In the genomic region with DNA sequence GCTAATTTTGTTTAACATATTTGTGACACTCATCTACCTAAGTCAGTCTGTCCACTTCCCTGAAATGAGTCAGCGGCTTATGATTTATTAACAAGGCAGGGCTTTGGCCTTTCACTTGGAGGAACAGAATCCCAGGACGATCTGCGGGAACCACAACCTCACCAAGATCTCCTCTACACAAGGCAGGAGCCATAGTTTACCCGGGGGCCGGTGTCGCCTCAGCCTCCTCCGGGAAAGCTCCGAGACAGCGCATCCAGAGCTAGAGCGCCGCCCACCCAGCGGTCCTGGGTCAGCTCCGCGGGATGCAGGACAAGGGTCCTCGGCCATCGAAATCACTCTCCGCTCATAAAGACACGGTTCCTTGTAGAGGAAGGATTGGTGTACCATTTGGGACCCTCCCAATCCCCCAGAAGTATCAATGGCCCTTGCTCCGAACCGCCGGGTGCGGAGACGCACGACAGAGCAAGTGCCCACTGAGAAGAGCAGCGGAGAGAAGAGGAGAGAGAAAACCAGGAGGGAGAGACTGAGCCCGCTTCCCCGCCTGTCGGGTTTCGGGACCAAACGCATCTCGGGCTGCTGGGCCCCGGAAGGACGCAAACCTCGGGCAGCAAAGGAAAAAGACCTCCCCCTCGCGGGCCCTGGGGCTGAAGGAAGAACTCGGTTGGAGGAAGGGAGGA, we compare ENCODE assay signal across 8 cellular contexts. TPM values are rescaled to one million over a fixed set of nuclear protein-coding genes. Genes with fewer than 3 reads are reported as not detected.
DNase-seq lines count a peak whose midpoint lies in the region; ATAC-seq and TF ChIP-seq lines count a peak whose summit lies in the region.

No MANE protein-coding gene starts in this region.

- peak overlapping the region; percentile 54 for H3K4me3 ChIP-seq in fibroblast of villous mesenchyme (ENCODE audit: low read depth, low read length)

- DNase-seq in MV-4-11 (lab: John Stamatoyannopoulos, UW) (peak; percentile 39), fibroblast of villous mesenchyme (ENCODE audit: low read depth) (peak; percentile 63), pons (ENCODE audit: low spot score) (peak; percentile 30), D341Med (ENCODE audit: low spot score) (no peak), OCI-M1 (lab: John Stamatoyannopoulos, UW) (no peak), NCI-H1436 treated with DMSO at 0.1 percent for 48 hours (lab: John Stamatoyannopoulos, UW) (no peak), NCI-H526 treated with DMSO at 0.1 percent for 48 hours (lab: John Stamatoyannopoulos, UW) (no peak)

- no peak for TF ChIP-seq CTCF in fibroblast of villous mesenchyme (IDR thresholded peaks at IDR 0.05; ENCODE audit: insufficient read depth, low read depth, low read length)

- peak; percentile 49 for ATAC-seq in GM19395 (IDR thresholded peaks at IDR 0.05; ENCODE audit: unreplicated experiment)

RNA-seq across cellular contexts. Expression of a gene that starts 13.1 kb away (rescaled TPM):
- 86.3 and 139 TPM in 2 replicates for total RNA-seq in fibroblast of villous mesenchyme

Comparison
In these comparisons a context has a peak if more than half of its experiments do, and no peak if none do; other contexts are left out.
1. DNase-seq: peak in MV-4-11 (single experiment), fibroblast of villous mesenchyme (single experiment) and pons (single experiment); none in D341Med (single experiment), OCI-M1 (single experiment), NCI-H1436 treated with DMSO at 0.1 percent for 48 hours (single experiment) and NCI-H526 treated with DMSO at 0.1 percent for 48 hours (single experiment).